Comparison of ENCODE assay signal across 2 cellular contexts in the genomic region with DNA sequence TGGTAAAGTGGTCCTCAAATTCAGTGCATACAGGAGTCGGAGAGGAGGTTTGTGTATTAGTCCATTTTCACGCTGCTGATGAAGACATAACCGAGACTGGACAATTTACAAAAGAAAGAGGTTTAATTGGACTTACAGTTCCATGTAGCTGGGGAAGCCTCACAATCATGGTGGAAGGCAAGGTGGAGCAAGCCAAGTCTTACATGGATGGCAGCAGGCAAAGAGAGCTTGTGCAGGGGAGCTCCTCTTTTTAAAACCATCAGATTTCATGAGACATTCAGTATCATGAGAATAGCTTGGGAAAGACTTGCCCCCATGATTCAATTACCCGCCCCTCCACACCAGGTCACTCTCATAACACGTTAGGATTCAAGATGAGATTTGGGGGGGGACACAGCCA. TPM values are rescaled to one million over a fixed set of nuclear protein-coding genes. Genes with fewer than 3 reads are reported as not detected.
"Had no signal": no experiment of that assay in that cellular context is flagged by ENCODE, and none has a peak within 500 bp of the region (broad histone marks: within the 10 kb centered on the region; RNA-seq: fewer than 3 reads in every experiment).

No MANE protein-coding gene starts in this region.

RNA-seq across cellular contexts. Expression of a gene that starts 51.3 kb away (rescaled TPM):
- total RNA-seq: G401, GM12878 had no signal
- polyA plus RNA-seq: GM12878 had no signal
